Comparison of ENCODE assay signal across 11 cellular contexts in genomic region chr7:22709857-22710256, GRCh38. TPM values are rescaled to one million over a fixed set of nuclear protein-coding genes. Genes with fewer than 3 reads are reported as not detected.
"Had no signal": no experiment of that assay in that cellular context is flagged by ENCODE, and none has a peak within 500 bp of the region (broad histone marks: within the 10 kb centered on the region; RNA-seq: fewer than 3 reads in every experiment).

No MANE protein-coding gene starts in this region.

- ATAC-seq: heart right ventricle, left lung, right cardiac atrium had no signal

- H3K4me1 ChIP-seq: adrenal gland, heart right ventricle, left lung, upper lobe of left lung had no signal

- H3K4me3 ChIP-seq: adrenal gland, heart right ventricle, left lung, upper lobe of left lung had no signal

- H3K9me3 Mint-ChIP-seq: activated T-helper 2 cell treated with anti-CD3 and anti-CD28 coated beads, Interferon-gamma antibody, Interleukin-2, Interleukin-4, amounts not matched to agents 10 μg/mL and 5 μg/mL and 100 μg/mL, durations not matched to agents 14 hours and 24 hours and 36 hours had no signal

- DNase-seq: activated naive CD4-positive, alpha-beta T cell treated with anti-CD3 and anti-CD28 coated beads, Interleukin-2, amount 50 U/mL, for 16 hours; adrenal gland; heart right ventricle; left lung; right cardiac atrium; stimulated activated CD4-positive, alpha-beta T cell treated with anti-CD3 and anti-CD28 coated beads, Interleukin-1b, Interleukin-23, amount 100 ng/mL, for 48 hours; stimulated activated naive CD4-positive, alpha-beta T cell treated with Interleukin-2 at 50 U/mL for 16 hours; upper lobe of left lung had no signal

- H3K27me3 ChIP-seq: adrenal gland, heart right ventricle, left lung, upper lobe of left lung had no signal

- H3K27ac ChIP-seq: adrenal gland, heart right ventricle, left lung, upper lobe of left lung had no signal

- H3K27ac Mint-ChIP-seq: activated T-helper 2 cell treated with anti-CD3 and anti-CD28 coated beads, Interferon-gamma antibody, Interleukin-2, Interleukin-4, amounts not matched to agents 10 μg/mL and 5 μg/mL and 100 μg/mL, durations not matched to agents 14 hours and 24 hours and 36 hours; progenitor cell of endocrine pancreas had no signal

- H3K36me3 ChIP-seq: adrenal gland, heart right ventricle, left lung, upper lobe of left lung had no signal

- H3K9me3 ChIP-seq: adrenal gland, heart right ventricle, left lung, upper lobe of left lung had no signal

RNA-seq across cellular contexts. Expression of gene IL6, which starts 17.1 kb away (rescaled TPM):
- total RNA-seq: activated T-helper 2 cell treated with anti-CD3 and anti-CD28 coated beads, Interferon-gamma antibody, Interleukin-2, Interleukin-4, amounts not matched to agents 10 μg/mL and 5 μg/mL and 100 μg/mL, durations not matched to agents 14 hours and 24 hours and 36 hours; frontal cortex; progenitor cell of endocrine pancreas had no signal
